ENCODE assay signal across 22 cellular contexts in the genomic region with DNA sequence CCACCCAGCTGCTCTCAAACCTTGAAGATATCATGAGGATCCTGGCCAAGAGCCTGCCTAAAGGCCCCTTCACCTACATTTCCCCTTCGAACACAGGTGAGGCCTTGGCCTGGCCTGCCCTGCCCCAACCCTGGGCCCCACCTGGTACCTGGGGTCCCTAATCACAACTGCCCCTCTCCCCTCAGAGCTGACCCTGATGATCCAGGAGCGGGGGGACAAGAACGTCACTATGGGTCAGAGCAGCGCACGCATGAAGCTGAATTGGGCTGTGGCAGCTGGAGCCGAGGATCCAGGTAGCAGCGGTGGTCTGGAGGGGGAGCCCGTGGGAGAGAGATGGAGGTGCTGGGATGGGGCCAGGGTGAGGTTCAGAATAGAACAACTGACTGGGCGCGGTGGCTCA. TPM values are rescaled to one million over a fixed set of nuclear protein-coding genes. Genes with fewer than 3 reads are reported as not detected.
A peak's percentile ranks its signal among the peaks of the same experiment; 100 is the strongest.
DNase-seq lines count a peak whose midpoint lies in the region; ATAC-seq and TF ChIP-seq lines count a peak whose summit lies in the region.
"Had no signal": no experiment of that assay in that cellular context is flagged by ENCODE, and none has a peak within 500 bp of the region (broad histone marks: within the 10 kb centered on the region; RNA-seq: fewer than 3 reads in every experiment).

No MANE protein-coding gene starts in this region.

- intact Hi-C loops in tibial artery (cut with DNase I; ENCODE audit: low total_unique reads) = loop anchor here (10.0 kb wide), 1 partner anchor 257 kb away; no protein-coding TSS in a partner anchor
- intact Hi-C loops in activated T-helper 2 cell treated with anti-CD3 and anti-CD28 coated beads, Interferon-gamma antibody, Interleukin-2, Interleukin-4, amounts not matched to agents 10 μg/mL and 5 μg/mL and 100 μg/mL, durations not matched to agents 14 hours and 24 hours and 36 hours (cut with micrococcal nuclease) = no loop called here

- peaks cover 65 to 83% (median 79%) of the 10 kb centered on the region in 3 donors for H3K36me3 ChIP-seq in tibial artery
- no peaks in the 10 kb centered on the region for H3K36me3 ChIP-seq in MM.1S (replicated peaks; ENCODE audit: insufficient read depth, low read length)

- H2AFZ ChIP-seq in MM.1S (ENCODE audit: low read length) = no peak overlapping the region

- no peak for ATAC-seq in foreskin keratinocyte
- ATAC-seq: body of pancreas; HepG2; stimulated activated naive CD8-positive, alpha-beta T cell treated with anti-CD3 and anti-CD28 coated beads, Interleukin-15, Interleukin-2, amounts not matched to agents 100 U/mL and 50 U/mL, for 24 hours had no signal

- no peak overlapping the region for H3K4me2 ChIP-seq in MM.1S (ENCODE audit: low read depth, low read length)

- H3K9me3 ChIP-seq in tibial artery = no peaks in the 10 kb centered on the region
- no peaks in the 10 kb centered on the region for H3K9me3 ChIP-seq in MM.1S (replicated peaks; ENCODE audit: insufficient read depth, low read length)
- H3K9me3 ChIP-seq: body of pancreas, Peyer's patch had no signal

- H3K27ac ChIP-seq in foreskin keratinocyte = peak overlapping the region; percentile 96
- peak overlapping the region; percentile 45 to 60 for H3K27ac ChIP-seq in tibial artery
- H3K27ac ChIP-seq in MM.1S (ENCODE audit: low read length) = no peak overlapping the region
- H3K27ac ChIP-seq: dorsolateral prefrontal cortex, WERI-Rb-1 had no signal

- no peak overlapping the region for H3K4me3 Mint-ChIP-seq in activated naive CD4-positive, alpha-beta T cell treated with anti-CD3 and anti-CD28 coated beads, Interleukin-2, amount 10 ng/mL, durations not matched to agents 7 days and 5 days
- no peak overlapping the region for H3K4me3 Mint-ChIP-seq in T-helper 2 cell treated with Interferon-gamma antibody and Interleukin-4, amounts not matched to agents 5 μg/mL and 100 μg/mL, for 36 hours
- H3K4me3 Mint-ChIP-seq in activated T-helper 2 cell treated with anti-CD3 and anti-CD28 coated beads, Interferon-gamma antibody, Interleukin-2, Interleukin-4, amounts not matched to agents 10 μg/mL and 5 μg/mL and 100 μg/mL, durations not matched to agents 14 hours and 24 hours and 36 hours (ENCODE audit: low read depth) = no peak overlapping the region
- H3K4me3 Mint-ChIP-seq in endothelial cell (ENCODE audit: unreplicated experiment) = no peak overlapping the region

- peaks cover 17% of the 10 kb centered on the region for H3K4me1 Mint-ChIP-seq in activated naive CD4-positive, alpha-beta T cell treated with anti-CD3 and anti-CD28 coated beads, Interleukin-2, amount 10 ng/mL, durations not matched to agents 7 days and 5 days
- H3K4me1 Mint-ChIP-seq in T-helper 2 cell treated with Interferon-gamma antibody and Interleukin-4, amounts not matched to agents 5 μg/mL and 100 μg/mL, for 36 hours (ENCODE audit: low read depth) = no peaks in the 10 kb centered on the region
- H3K4me1 Mint-ChIP-seq in activated T-helper 2 cell treated with anti-CD3 and anti-CD28 coated beads, Interferon-gamma antibody, Interleukin-2, Interleukin-4, amounts not matched to agents 10 μg/mL and 5 μg/mL and 100 μg/mL, durations not matched to agents 14 hours and 24 hours and 36 hours (ENCODE audit: low read depth) = peaks cover 2% of the 10 kb centered on the region
- no peaks in the 10 kb centered on the region for H3K4me1 Mint-ChIP-seq in endothelial cell (ENCODE audit: unreplicated experiment)

- H3K9me3 Mint-ChIP-seq in activated naive CD4-positive, alpha-beta T cell treated with anti-CD3 and anti-CD28 coated beads, Interleukin-2, amount 10 ng/mL, durations not matched to agents 7 days and 5 days = no peaks in the 10 kb centered on the region
- H3K9me3 Mint-ChIP-seq in T-helper 2 cell treated with Interferon-gamma antibody and Interleukin-4, amounts not matched to agents 5 μg/mL and 100 μg/mL, for 36 hours = no peaks in the 10 kb centered on the region
- no peaks in the 10 kb centered on the region for H3K9me3 Mint-ChIP-seq in activated T-helper 2 cell treated with anti-CD3 and anti-CD28 coated beads, Interferon-gamma antibody, Interleukin-2, Interleukin-4, amounts not matched to agents 10 μg/mL and 5 μg/mL and 100 μg/mL, durations not matched to agents 14 hours and 24 hours and 36 hours
- H3K9me3 Mint-ChIP-seq in endothelial cell (ENCODE audit: unreplicated experiment) = no peaks in the 10 kb centered on the region

- H3K4me1 ChIP-seq in foreskin keratinocyte (peaks cover 5% of the 10 kb centered on the region), tibial artery (peaks cover 0 to 25% (median 3%) of the 10 kb centered on the region in 4 donors), MM.1S (ENCODE audit: low read length) (no peaks in the 10 kb centered on the region)

- H3K27me3 ChIP-seq in foreskin keratinocyte (no peaks in the 10 kb centered on the region), tibial artery (no peaks in the 10 kb centered on the region), MM.1S (replicated peaks; ENCODE audit: insufficient read depth, low read length) (peaks cover 10% of the 10 kb centered on the region; the same call in 1 of the 2 replicates)
- H3K27me3 ChIP-seq: body of pancreas, dorsolateral prefrontal cortex, Peyer's patch had no signal

- CTCF ChIA-PET in activated naive CD4-positive, alpha-beta T cell treated with anti-CD3 and anti-CD28 coated beads, Interleukin-2, amount 10 ng/mL, durations not matched to agents 7 days and 5 days (lab: Charles Lee) = interaction anchor here (1.0 kb wide), 1 partner anchor 40 kb away, joined by 5 read pairs; no protein-coding TSS in a partner anchor

- peak overlapping the region; percentile 81 for H3K27ac Mint-ChIP-seq in activated naive CD4-positive, alpha-beta T cell treated with anti-CD3 and anti-CD28 coated beads, Interleukin-2, amount 10 ng/mL, durations not matched to agents 7 days and 5 days
- H3K27ac Mint-ChIP-seq in T-helper 2 cell treated with Interferon-gamma antibody and Interleukin-4, amounts not matched to agents 5 μg/mL and 100 μg/mL, for 36 hours = peak overlapping the region; percentile 67
- H3K27ac Mint-ChIP-seq in activated T-helper 2 cell treated with anti-CD3 and anti-CD28 coated beads, Interferon-gamma antibody, Interleukin-2, Interleukin-4, amounts not matched to agents 10 μg/mL and 5 μg/mL and 100 μg/mL, durations not matched to agents 14 hours and 24 hours and 36 hours = no peak overlapping the region
- no peak overlapping the region for H3K27ac Mint-ChIP-seq in endothelial cell (ENCODE audit: unreplicated experiment)

- no peak overlapping the region for H3K4me3 ChIP-seq in tibial artery
- no peak overlapping the region for H3K4me3 ChIP-seq in MM.1S (ENCODE audit: low read length)
- H3K4me3 ChIP-seq: body of pancreas, dorsolateral prefrontal cortex, Peyer's patch had no signal

- no peak for DNase-seq in activated naive CD4-positive, alpha-beta T cell treated with anti-CD3 and anti-CD28 coated beads, Interleukin-2, amount 10 ng/mL, durations not matched to agents 7 days and 5 days
- no peak for DNase-seq in activated naive CD4-positive, alpha-beta T cell (lab: John Stamatoyannopoulos, UW)
- no peak for DNase-seq in T-helper 2 cell treated with Interferon-gamma antibody and Interleukin-4, amounts not matched to agents 5 μg/mL and 100 μg/mL, for 36 hours (ENCODE audit: low spot score)
- DNase-seq in foreskin keratinocyte (no peak), tibial artery (no peak), endothelial cell (ENCODE audit: low spot score) (no peak), MM.1S (no peak)
- no peak for DNase-seq in activated T-helper 2 cell treated with anti-CD3 and anti-CD28 coated beads, Interferon-gamma antibody, Interleukin-2, Interleukin-4, amounts not matched to agents 10 μg/mL and 5 μg/mL and 100 μg/mL, durations not matched to agents 14 hours and 24 hours and 36 hours (ENCODE audit: low spot score)
- DNase-seq: AML-193; body of pancreas; DMS53; dorsolateral prefrontal cortex; hippocampal formation; left cardiac atrium; MV-4-11; NCI-H2107; NCI-H774; Peyer's patch; small intestine; stimulated activated naive CD8-positive, alpha-beta T cell treated with anti-CD3 and anti-CD28 coated beads, Interleukin-15, Interleukin-2, amounts not matched to agents 100 U/mL and 50 U/mL, for 24 hours; WERI-Rb-1 had no signal

- H3F3A ChIP-seq in MM.1S (ENCODE audit: insufficient read depth, low read length) = peaks cover 2% of the 10 kb centered on the region; the same call in 1 of the 2 replicates

- no peaks in the 10 kb centered on the region for H4K20me1 ChIP-seq in MM.1S (ENCODE audit: insufficient read depth, low read length)

- H3K27me3 Mint-ChIP-seq in activated naive CD4-positive, alpha-beta T cell treated with anti-CD3 and anti-CD28 coated beads, Interleukin-2, amount 10 ng/mL, durations not matched to agents 7 days and 5 days = no peaks in the 10 kb centered on the region
- no peaks in the 10 kb centered on the region for H3K27me3 Mint-ChIP-seq in T-helper 2 cell treated with Interferon-gamma antibody and Interleukin-4, amounts not matched to agents 5 μg/mL and 100 μg/mL, for 36 hours (ENCODE audit: low read depth)
- H3K27me3 Mint-ChIP-seq in activated T-helper 2 cell treated with anti-CD3 and anti-CD28 coated beads, Interferon-gamma antibody, Interleukin-2, Interleukin-4, amounts not matched to agents 10 μg/mL and 5 μg/mL and 100 μg/mL, durations not matched to agents 14 hours and 24 hours and 36 hours (ENCODE audit: low read depth) = no peaks in the 10 kb centered on the region
- peaks cover 5% of the 10 kb centered on the region for H3K27me3 Mint-ChIP-seq in endothelial cell (ENCODE audit: unreplicated experiment)

- H3K9me2 ChIP-seq in MM.1S (replicated peaks; ENCODE audit: insufficient read depth, low read length) = no peaks in the 10 kb centered on the region

- no peak for TF ChIP-seq CTCF in foreskin keratinocyte (conservative IDR thresholded peaks at IDR 0.05)
- no peak for TF ChIP-seq CTCF in tibial artery (IDR thresholded peaks at IDR 0.05)
- no peak for TF ChIP-seq CTCF in endothelial cell (IDR thresholded peaks at IDR 0.05; ENCODE audit: unreplicated experiment)
- no peak for TF ChIP-seq CTCF in MM.1S (IDR thresholded peaks at IDR 0.05; ENCODE audit: low read length)

- H3K9ac ChIP-seq in MM.1S (ENCODE audit: low read length) = no peak overlapping the region

- H3K79me2 ChIP-seq in MM.1S (ENCODE audit: low read length) = no peaks in the 10 kb centered on the region

- H3K36me3 Mint-ChIP-seq in activated naive CD4-positive, alpha-beta T cell treated with anti-CD3 and anti-CD28 coated beads, Interleukin-2, amount 10 ng/mL, durations not matched to agents 7 days and 5 days = peaks cover 63% of the 10 kb centered on the region
- peaks cover 65% of the 10 kb centered on the region for H3K36me3 Mint-ChIP-seq in T-helper 2 cell treated with Interferon-gamma antibody and Interleukin-4, amounts not matched to agents 5 μg/mL and 100 μg/mL, for 36 hours (ENCODE audit: low read depth)
- peaks cover 58% of the 10 kb centered on the region for H3K36me3 Mint-ChIP-seq in activated T-helper 2 cell treated with anti-CD3 and anti-CD28 coated beads, Interferon-gamma antibody, Interleukin-2, Interleukin-4, amounts not matched to agents 10 μg/mL and 5 μg/mL and 100 μg/mL, durations not matched to agents 14 hours and 24 hours and 36 hours (ENCODE audit: low read depth)
- H3K36me3 Mint-ChIP-seq in endothelial cell (ENCODE audit: low read depth, unreplicated experiment) = no peaks in the 10 kb centered on the region

RNA-seq across cellular contexts. Expression of gene DDX39A, which starts 17.7 kb away (rescaled TPM):
- 104 and 132 TPM in 2 replicates for total RNA-seq in foreskin keratinocyte
- 123 and 146 TPM in 2 replicates for polyA plus RNA-seq in foreskin keratinocyte
- 268 TPM in 2 replicates for total RNA-seq in activated T-helper 2 cell treated with anti-CD3 and anti-CD28 coated beads, Interferon-gamma antibody, Interleukin-2, Interleukin-4, amounts not matched to agents 10 μg/mL and 5 μg/mL and 100 μg/mL, durations not matched to agents 14 hours and 24 hours and 36 hours
- 81.1 TPM for total RNA-seq in endothelial cell (ENCODE audit: unreplicated experiment)

RNA-seq across cellular contexts. Expression of gene ADGRE5, which starts 20.2 kb away (rescaled TPM):
- 13.7 and 16.8 TPM in 2 replicates for total RNA-seq in foreskin keratinocyte
- 14.5 and 19.6 TPM in 2 replicates for polyA plus RNA-seq in foreskin keratinocyte
- 177 and 183 TPM in 2 replicates for total RNA-seq in activated T-helper 2 cell treated with anti-CD3 and anti-CD28 coated beads, Interferon-gamma antibody, Interleukin-2, Interleukin-4, amounts not matched to agents 10 μg/mL and 5 μg/mL and 100 μg/mL, durations not matched to agents 14 hours and 24 hours and 36 hours
- 12.8 TPM for total RNA-seq in endothelial cell (ENCODE audit: unreplicated experiment)

RNA-seq across cellular contexts. Expression of gene PKN1, which starts 31.6 kb away (rescaled TPM):
- total RNA-seq in foreskin keratinocyte = 3.8 and 5.7 TPM in 2 replicates
- polyA plus RNA-seq in foreskin keratinocyte = 3.4 and 4.6 TPM in 2 replicates
- total RNA-seq in activated T-helper 2 cell treated with anti-CD3 and anti-CD28 coated beads, Interferon-gamma antibody, Interleukin-2, Interleukin-4, amounts not matched to agents 10 μg/mL and 5 μg/mL and 100 μg/mL, durations not matched to agents 14 hours and 24 hours and 36 hours = 171 and 172 TPM in 2 replicates
- total RNA-seq in endothelial cell (ENCODE audit: unreplicated experiment) = 207 TPM

Comparison
In these comparisons a context has a peak if more than half of its experiments do, and no peak if none do; other contexts are left out.
1. H3K27ac Mint-ChIP-seq: peak in activated naive CD4-positive, alpha-beta T cell treated with anti-CD3 and anti-CD28 coated beads, Interleukin-2, amount 10 ng/mL, durations not matched to agents 7 days and 5 days (single experiment) and T-helper 2 cell treated with Interferon-gamma antibody and Interleukin-4, amounts not matched to agents 5 μg/mL and 100 μg/mL, for 36 hours (single experiment); none in activated T-helper 2 cell treated with anti-CD3 and anti-CD28 coated beads, Interferon-gamma antibody, Interleukin-2, Interleukin-4, amounts not matched to agents 10 μg/mL and 5 μg/mL and 100 μg/mL, durations not matched to agents 14 hours and 24 hours and 36 hours (single experiment) and endothelial cell (single experiment).
2. RNA of gene PKN1, which starts 31.6 kb away (total RNA-seq): 207 TPM in endothelial cell (single experiment) and 171 to 172 TPM in activated T-helper 2 cell treated with anti-CD3 and anti-CD28 coated beads, Interferon-gamma antibody, Interleukin-2, Interleukin-4, amounts not matched to agents 10 μg/mL and 5 μg/mL and 100 μg/mL, durations not matched to agents 14 hours and 24 hours and 36 hours; 3.8 to 5.7 TPM in foreskin keratinocyte; every median in the first group is over 10 times any median in the second.